19 cellular contexts compared by ENCODE assay signal in the genomic region with DNA sequence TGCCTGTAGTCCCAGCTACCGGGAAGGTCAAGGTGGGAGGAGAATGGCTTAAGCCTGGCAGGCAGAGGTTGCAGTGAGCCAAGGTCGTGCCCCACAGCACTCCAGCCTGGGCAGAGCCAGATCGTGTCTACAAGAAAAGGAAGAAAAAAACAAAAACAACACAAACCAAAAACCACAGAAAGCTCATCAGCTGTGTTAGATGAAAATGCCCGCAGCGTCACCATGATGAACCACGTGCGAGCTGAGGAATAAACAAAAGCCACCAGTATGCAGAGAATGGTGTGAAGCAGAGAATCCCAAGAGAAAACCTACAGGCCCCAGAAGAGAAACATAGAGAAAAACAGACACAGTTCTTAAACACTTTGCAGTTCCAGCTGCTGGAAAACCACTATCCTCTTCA. TPM values are rescaled to one million over a fixed set of nuclear protein-coding genes. Genes with fewer than 3 reads are reported as not detected.
"Had no signal": no experiment of that assay in that cellular context is flagged by ENCODE, and none has a peak within 500 bp of the region (broad histone marks: within the 10 kb centered on the region; RNA-seq: fewer than 3 reads in every experiment).

No MANE protein-coding gene starts in this region.

- H3K9me3 ChIP-seq: esophagus muscularis mucosa, left ventricle myocardium inferior, mucosa of descending colon, SJCRH30 had no signal

- ATAC-seq: activated T-cell treated with anti-CD3 and anti-CD28 coated beads, Interleukin-2, amount 50 U/mL, for 72 hours; mucosa of descending colon; naive thymus-derived CD4-positive, alpha-beta T cell; stimulated activated naive B cell treated with anti-CD40 and anti-IgM and Interleukin-4, amounts not matched to agents 10 μg/mL and 1 μg/mL and 100 μg/mL, for 72 hours had no signal

- H3K9me3 Mint-ChIP-seq: activated naive CD4-positive, alpha-beta T cell treated with anti-CD3 and anti-CD28 coated beads, Interleukin-2, amount 10 ng/mL, durations not matched to agents 7 days and 5 days; activated T-cell treated with anti-CD3 and anti-CD28 coated beads, Interleukin-2, amount 50 U/mL, for 72 hours; naive thymus-derived CD4-positive, alpha-beta T cell; stimulated activated naive B cell treated with anti-CD40 and anti-IgM and Interleukin-4, amounts not matched to agents 10 μg/mL and 1 μg/mL and 100 μg/mL, for 72 hours; T-helper 2 cell treated with Interferon-gamma antibody and Interleukin-4, amounts not matched to agents 5 μg/mL and 100 μg/mL, for 36 hours had no signal

- H3K27ac Mint-ChIP-seq: activated naive CD4-positive, alpha-beta T cell treated with anti-CD3 and anti-CD28 coated beads, Interleukin-2, amount 10 ng/mL, durations not matched to agents 7 days and 5 days; activated T-cell treated with anti-CD3 and anti-CD28 coated beads, Interleukin-2, amount 50 U/mL, for 72 hours; stimulated activated naive B cell treated with anti-CD40 and anti-IgM and Interleukin-4, amounts not matched to agents 10 μg/mL and 1 μg/mL and 100 μg/mL, for 72 hours; T-helper 2 cell treated with Interferon-gamma antibody and Interleukin-4, amounts not matched to agents 5 μg/mL and 100 μg/mL, for 36 hours had no signal

- DNase-seq: activated CD4-positive, alpha-beta T cell treated with anti-CD3 and anti-CD28 coated beads, Interleukin-2, amount 50 U/mL, for 4 hours; activated CD4-positive, CD25-positive, alpha-beta regulatory T cell; activated naive CD4-positive, alpha-beta T cell treated with anti-CD3 and anti-CD28 coated beads, Interleukin-2, amount 10 ng/mL, durations not matched to agents 7 days and 5 days; activated T-cell treated with anti-CD3 and anti-CD28 coated beads, Interleukin-2, amount 50 U/mL, for 72 hours; dorsolateral prefrontal cortex; hippocampal formation; kidney; left ventricle myocardium inferior; mucosa of descending colon; naive thymus-derived CD4-positive, alpha-beta T cell; nucleus accumbens; retina; SJCRH30; stimulated activated CD4-positive, alpha-beta T cell treated with anti-CD3 and anti-CD28 coated beads, Interleukin-2, amount 100 ng/mL, for 48 hours; stimulated activated naive B cell treated with anti-CD40 and anti-IgM and Interleukin-4, amounts not matched to agents 10 μg/mL and 1 μg/mL and 100 μg/mL, for 72 hours; trophoblast cell had no signal

- H3K4me3 Mint-ChIP-seq: activated naive CD4-positive, alpha-beta T cell treated with anti-CD3 and anti-CD28 coated beads, Interleukin-2, amount 10 ng/mL, durations not matched to agents 7 days and 5 days; activated T-cell treated with anti-CD3 and anti-CD28 coated beads, Interleukin-2, amount 50 U/mL, for 72 hours; stimulated activated naive B cell treated with anti-CD40 and anti-IgM and Interleukin-4, amounts not matched to agents 10 μg/mL and 1 μg/mL and 100 μg/mL, for 72 hours; T-helper 2 cell treated with Interferon-gamma antibody and Interleukin-4, amounts not matched to agents 5 μg/mL and 100 μg/mL, for 36 hours had no signal

- H3K27me3 Mint-ChIP-seq: activated naive CD4-positive, alpha-beta T cell treated with anti-CD3 and anti-CD28 coated beads, Interleukin-2, amount 10 ng/mL, durations not matched to agents 7 days and 5 days; naive thymus-derived CD4-positive, alpha-beta T cell; stimulated activated naive B cell treated with anti-CD40 and anti-IgM and Interleukin-4, amounts not matched to agents 10 μg/mL and 1 μg/mL and 100 μg/mL, for 72 hours had no signal

- H3K4me3 ChIP-seq: dorsolateral prefrontal cortex, esophagus muscularis mucosa, left ventricle myocardium inferior, mucosa of descending colon, SJCRH30 had no signal

- H3K27ac ChIP-seq: dorsolateral prefrontal cortex, esophagus muscularis mucosa, left ventricle myocardium inferior, SJCRH30 had no signal

- H3K27me3 ChIP-seq: dorsolateral prefrontal cortex, esophagus muscularis mucosa, SJCRH30 had no signal

- H3K4me1 ChIP-seq: SJCRH30 had no signal

RNA-seq across cellular contexts. Expression of gene TM4SF19, which starts 19.7 kb away (rescaled TPM):
- total RNA-seq: activated T-cell treated with anti-CD3 and anti-CD28 coated beads, Interleukin-2, amount 50 U/mL, for 72 hours; esophagus muscularis mucosa; left ventricle myocardium inferior; mucosa of descending colon; skeletal muscle tissue had no signal
